9 cellular contexts compared by ENCODE assay signal in genomic region chr18:66560092-66560491, GRCh38. TPM values are rescaled to one million over a fixed set of nuclear protein-coding genes. Genes with fewer than 3 reads are reported as not detected.
DNase-seq lines count a peak whose midpoint lies in the region; ATAC-seq, FAIRE-seq and TF ChIP-seq lines count a peak whose summit lies in the region.
"Had no signal": no experiment of that assay in that cellular context is flagged by ENCODE, and none has a peak within 500 bp of the region (broad histone marks: within the 10 kb centered on the region; RNA-seq: fewer than 3 reads in every experiment).

No MANE protein-coding gene starts in this region.

- in situ Hi-C loops in G401 (cut with HindIII; ENCODE audit: low sequenced_read_pairs): no loop called here

- H3K27me3 Mint-ChIP-seq in CD14-positive monocyte (ENCODE audit: low read depth in 3 of 3): peaks cover 0 to 2% (median 0%) of the 10 kb centered on the region in 3 donors
- H3K27me3 Mint-ChIP-seq: memory B cell had no signal

- no peak for FAIRE-seq in GM12892 (lab: Jason Lieb, UNC)

- no peak overlapping the region for H3K4me3 Mint-ChIP-seq in CD14-positive monocyte
- H3K4me3 Mint-ChIP-seq: memory B cell had no signal

- no peak for ATAC-seq in HG03469 (IDR thresholded peaks at IDR 0.05; ENCODE audit: unreplicated experiment)

- TF ChIP-seq POLR2A in GM12892 (IDR thresholded peaks at IDR 0.05; ENCODE audit: low read depth, low read length): no peak

- no peak overlapping the region for H3K27ac Mint-ChIP-seq in CD14-positive monocyte
- H3K27ac Mint-ChIP-seq: memory B cell had no signal

- no peak for TF ChIP-seq CTCF in CD14-positive monocyte (IDR thresholded peaks at IDR 0.05)

- H3K36me3 Mint-ChIP-seq in CD14-positive monocyte: no peaks in the 10 kb centered on the region
- H3K36me3 Mint-ChIP-seq: memory B cell had no signal

- DNase-seq in G401 (ENCODE audit: low spot score) (peak; percentile 36), NCI-H1417 (lab: John Stamatoyannopoulos, UW) (peak; percentile 3 to 83 (median 58)), amniotic epithelial cell (ENCODE audit: low read depth) (peak; percentile 3), lung microvascular endothelial cell (ENCODE audit: low read depth in 2 of 2) (peak; percentile 18 to 80), NCI-H2029 treated with DMSO at 0.1 percent for 48 hours (lab: John Stamatoyannopoulos, UW) (no peak), CD14-positive monocyte (ENCODE audit: low spot score) (no peak), GM12892 (ENCODE audit: insufficient read length) (no peak)

- no peaks in the 10 kb centered on the region for H3K4me1 Mint-ChIP-seq in CD14-positive monocyte
- H3K4me1 Mint-ChIP-seq: memory B cell had no signal

- no peaks in the 10 kb centered on the region for H3K9me3 Mint-ChIP-seq in CD14-positive monocyte
- H3K9me3 Mint-ChIP-seq: memory B cell had no signal

- intact Hi-C loops in CD14-positive monocyte (cut with micrococcal nuclease): no loop called here

RNA-seq across cellular contexts. Expression of gene CDH19, which starts 43.8 kb away (rescaled TPM):
- total RNA-seq in G401 (2014; rRNA removed; shearing (Covaris generic)): not detected in 2 replicates
- total RNA-seq in lung microvascular endothelial cell: under 0.01 TPM in 1 of 2 replicates, not detected in the other
- not detected for polyA plus RNA-seq in CD14-positive monocyte
- polyA plus RNA-seq in GM12892 (2012; ENCODE audit: missing spikeins): not detected

Comparison
In these comparisons a context has a peak if more than half of its experiments do, and no peak if none do; other contexts are left out.
1. DNase-seq: peak in G401 (single experiment), NCI-H1417 (3 of 3), amniotic epithelial cell (single experiment) and lung microvascular endothelial cell (2 of 2); none in NCI-H2029 treated with DMSO at 0.1 percent for 48 hours (single experiment), CD14-positive monocyte (single experiment) and GM12892 (single experiment).